Comparison of ENCODE assay signal across 19 cellular contexts in the genomic region with DNA sequence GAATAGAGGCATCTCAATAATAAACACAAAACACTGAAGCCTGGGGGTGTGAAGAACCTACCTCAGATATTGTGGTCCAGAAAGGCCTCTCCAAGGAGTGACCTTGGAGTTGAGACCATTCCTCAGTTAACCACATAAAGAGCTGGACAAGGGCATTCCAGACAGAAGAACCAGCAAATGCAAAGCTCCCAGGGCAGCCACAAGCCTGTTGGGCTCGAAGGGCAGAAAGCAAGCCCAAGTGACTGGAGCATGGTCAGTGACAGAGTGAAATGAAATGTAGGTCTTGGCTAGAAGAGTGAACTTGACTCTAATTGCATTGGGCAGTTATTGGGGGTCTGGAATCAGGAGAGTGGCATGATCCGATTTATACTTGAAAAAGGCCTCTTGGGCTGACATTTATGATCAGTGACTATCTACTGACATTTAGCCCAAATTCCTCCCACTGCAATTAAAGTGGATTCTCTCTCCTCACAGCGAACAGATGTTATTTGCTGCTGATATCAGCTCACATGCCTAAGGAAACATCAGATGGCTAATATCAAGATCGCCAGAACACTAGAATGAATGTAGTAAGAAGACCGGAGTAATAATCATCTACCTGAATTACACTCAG.
"Had no signal": no experiment of that assay in that cellular context is flagged by ENCODE, and none has a peak within 500 bp of the region (broad histone marks: within the 10 kb centered on the region; RNA-seq: fewer than 3 reads in every experiment).

No MANE protein-coding gene starts in this region.

- H3K9me3 ChIP-seq: esophagus muscularis mucosa, mucosa of descending colon, tibial nerve, uterus had no signal

- H3K36me3 ChIP-seq: brain microvascular endothelial cell, esophagus muscularis mucosa, tibial nerve, uterus had no signal

- H3K27ac Mint-ChIP-seq: activated B cell treated with CpG ODN at 0.5 μM for 24 hours had no signal

- H3K36me3 Mint-ChIP-seq: naive thymus-derived CD8-positive, alpha-beta T cell had no signal

- ATAC-seq: mucosa of descending colon; naive thymus-derived CD8-positive, alpha-beta T cell had no signal

- FAIRE-seq: TTC549 had no signal

- H3K27ac ChIP-seq: brain microvascular endothelial cell, coronary artery, esophagus muscularis mucosa, tibial nerve, uterus had no signal

- H3K27me3 Mint-ChIP-seq: activated B cell treated with CpG ODN at 0.5 μM for 24 hours had no signal

- H3K9me3 Mint-ChIP-seq: activated B cell treated with CpG ODN at 0.5 μM for 24 hours; central memory CD8-positive, alpha-beta T cell; naive thymus-derived CD8-positive, alpha-beta T cell had no signal

- H3K27me3 ChIP-seq: brain microvascular endothelial cell, esophagus muscularis mucosa, tibial nerve, uterus had no signal

- H3K4me1 ChIP-seq: esophagus muscularis mucosa, uterus had no signal

- H3K4me3 Mint-ChIP-seq: activated B cell treated with CpG ODN at 0.5 μM for 24 hours; activated CD8-positive, alpha-beta memory T cell treated with anti-CD3 and anti-CD28 coated beads, Interleukin-2, amount 10 ng/mL, durations not matched to agents 7 days and 5 days; central memory CD8-positive, alpha-beta T cell; naive thymus-derived CD8-positive, alpha-beta T cell had no signal

- DNase-seq: activated B cell treated with CpG ODN at 0.5 μM for 24 hours; activated CD8-positive, alpha-beta memory T cell treated with anti-CD3 and anti-CD28 coated beads, Interleukin-2, amount 10 ng/mL, durations not matched to agents 7 days and 5 days; activated naive CD4-positive, alpha-beta T cell treated with Interleukin-2 at 50 U/mL for 16 hours; activated T-cell treated with anti-CD3 and anti-CD28 coated beads, Interleukin-2, amount 50 U/mL, for 48 hours; brain microvascular endothelial cell; mucosa of descending colon; naive thymus-derived CD8-positive, alpha-beta T cell; posterior cingulate gyrus; retina; stimulated activated CD4-positive, alpha-beta T cell treated with anti-CD3 and anti-CD28 coated beads, Interleukin-15, amount 100 ng/mL, for 24 hours; stimulated activated CD4-positive, alpha-beta T cell treated with anti-CD3 and anti-CD28 coated beads, Interleukin-4, amount 100 ng/mL, for 1 hour; stimulated activated naive CD4-positive, alpha-beta T cell treated with Interleukin-2 at 50 U/mL for 16 hours; substantia nigra; uterus had no signal

- H3K4me3 ChIP-seq: coronary artery, esophagus muscularis mucosa, mucosa of descending colon, tibial nerve, uterus had no signal

- H3K4me1 Mint-ChIP-seq: central memory CD8-positive, alpha-beta T cell had no signal
